ENCODE assay signal across 14 cellular contexts in genomic region chr5:120604898-120605297, GRCh38.
A peak's percentile ranks its signal among the peaks of the same experiment; 100 is the strongest.
DNase-seq lines count a peak whose midpoint lies in the region; ATAC-seq and TF ChIP-seq lines count a peak whose summit lies in the region.
"Had no signal": no experiment of that assay in that cellular context is flagged by ENCODE, and none has a peak within 500 bp of the region (broad histone marks: within the 10 kb centered on the region; RNA-seq: fewer than 3 reads in every experiment).

No MANE protein-coding gene starts in this region.

- BruUV-seq in Calu3 (replicated peaks; lab: Mats Ljungman, UMichigan) = no TSS peak

- CTCF ChIA-PET in Calu3 (lab: Charles Lee) = interaction anchor here (1.4 kb wide), 2 partner anchors 11 to 20 kb away, joined by 3 to 5 read pairs; no protein-coding TSS in a partner anchor

- H3K4me3 Mint-ChIP-seq in Calu3 (ENCODE audit: low read depth, unreplicated experiment) (no peak overlapping the region), chondrocyte (ENCODE audit: unreplicated experiment) (no peak overlapping the region)
- H3K4me3 Mint-ChIP-seq in stimulated activated naive CD8-positive, alpha-beta T cell treated with anti-CD3 and anti-CD28 coated beads, Interleukin-15, amount 100 ng/mL, for 72 hours = no peak overlapping the region
- H3K4me3 Mint-ChIP-seq: activated B cell treated with CpG ODN at 0.5 μM for 24 hours, endodermal cell had no signal

- peak; percentile 37 for DNase-seq in Calu3
- peak; percentile 16 for DNase-seq in NCI-H460 (ENCODE audit: extremely low read depth, low read depth)
- no peak for DNase-seq in chondrocyte (ENCODE audit: low spot score)
- peak; percentile 97 for DNase-seq in non-pigmented ciliary epithelial cell (ENCODE audit: low read depth)
- DNase-seq in DMS53 treated with DMSO at 0.1 percent for 48 hours (lab: John Stamatoyannopoulos, UW; ENCODE audit: unreplicated experiment) = no peak
- no peak for DNase-seq in NOMO-1 (lab: John Stamatoyannopoulos, UW; ENCODE audit: unreplicated experiment in 2 of 2)
- no peak for DNase-seq in stimulated activated naive CD8-positive, alpha-beta T cell treated with anti-CD3 and anti-CD28 coated beads, Interleukin-15, amount 100 ng/mL, for 72 hours
- no peak for DNase-seq in MV-4-11 (lab: John Stamatoyannopoulos, UW)
- DNase-seq: activated B cell treated with CpG ODN at 0.5 μM for 24 hours; GF-D8; NCI-H1694; stimulated activated CD4-positive, alpha-beta T cell treated with anti-CD3 and anti-CD28 coated beads, Interleukin-4, amount 100 ng/mL, for 24 hours; stimulated activated naive CD4-positive, alpha-beta T cell treated with Interleukin-2 at 50 U/mL for 16 hours had no signal

- ATAC-seq in stimulated activated naive CD8-positive, alpha-beta T cell treated with anti-CD3 and anti-CD28 coated beads, Interleukin-15, amount 100 ng/mL, for 72 hours = no peak

- TF ChIP-seq CTCF in Calu3 (IDR thresholded peaks at IDR 0.05; ENCODE audit: unreplicated experiment) (no peak), chondrocyte (IDR thresholded peaks at IDR 0.05) (no peak)

- peak overlapping the region; percentile 2 for H3K27ac Mint-ChIP-seq in Calu3 (ENCODE audit: unreplicated experiment)
- H3K27ac Mint-ChIP-seq in chondrocyte (ENCODE audit: unreplicated experiment) = peak overlapping the region; percentile 77
- H3K27ac Mint-ChIP-seq in stimulated activated naive CD8-positive, alpha-beta T cell treated with anti-CD3 and anti-CD28 coated beads, Interleukin-15, amount 100 ng/mL, for 72 hours = no peak overlapping the region
- H3K27ac Mint-ChIP-seq: activated B cell treated with CpG ODN at 0.5 μM for 24 hours, endodermal cell had no signal

- intact Hi-C loops in Calu3 (cut with micrococcal nuclease; ENCODE audit: unreplicated experiment) = loop anchor here (1.0 kb wide), 1 partner anchor 9 kb away; no protein-coding TSS in a partner anchor

- H3K36me3 Mint-ChIP-seq in Calu3 (ENCODE audit: insufficient read depth, unreplicated experiment) = no peaks in the 10 kb centered on the region
- peaks cover 12% of the 10 kb centered on the region for H3K36me3 Mint-ChIP-seq in chondrocyte (ENCODE audit: low read depth)

- H3K4me1 Mint-ChIP-seq in Calu3 (ENCODE audit: low read depth, unreplicated experiment) = peaks cover 37% of the 10 kb centered on the region
- peaks cover 75% of the 10 kb centered on the region for H3K4me1 Mint-ChIP-seq in chondrocyte (ENCODE audit: low read depth)
- no peaks in the 10 kb centered on the region for H3K4me1 Mint-ChIP-seq in stimulated activated naive CD8-positive, alpha-beta T cell treated with anti-CD3 and anti-CD28 coated beads, Interleukin-15, amount 100 ng/mL, for 72 hours
- H3K4me1 Mint-ChIP-seq: activated B cell treated with CpG ODN at 0.5 μM for 24 hours had no signal

- H3K9me3 Mint-ChIP-seq in Calu3 (ENCODE audit: low read depth, unreplicated experiment) = peaks cover 3% of the 10 kb centered on the region
- peaks cover 37% of the 10 kb centered on the region for H3K9me3 Mint-ChIP-seq in chondrocyte (ENCODE audit: low read depth)
- peaks cover 0 to 17% of the 10 kb centered on the region in 2 donors for H3K9me3 Mint-ChIP-seq in stimulated activated naive CD8-positive, alpha-beta T cell treated with anti-CD3 and anti-CD28 coated beads, Interleukin-15, amount 100 ng/mL, for 72 hours

- H3K27me3 Mint-ChIP-seq in Calu3 (ENCODE audit: unreplicated experiment) = no peaks in the 10 kb centered on the region
- no peaks in the 10 kb centered on the region for H3K27me3 Mint-ChIP-seq in chondrocyte (ENCODE audit: low read depth)
- H3K27me3 Mint-ChIP-seq in stimulated activated naive CD8-positive, alpha-beta T cell treated with anti-CD3 and anti-CD28 coated beads, Interleukin-15, amount 100 ng/mL, for 72 hours = no peaks in the 10 kb centered on the region
- H3K27me3 Mint-ChIP-seq: activated B cell treated with CpG ODN at 0.5 μM for 24 hours had no signal

Comparison
In these comparisons a context has a peak if more than half of its experiments do, and no peak if none do; other contexts are left out.
1. DNase-seq: peak in Calu3 (single experiment), NCI-H460 (single experiment) and non-pigmented ciliary epithelial cell (single experiment); none in chondrocyte (single experiment), DMS53 treated with DMSO at 0.1 percent for 48 hours (single experiment), NOMO-1 (0 of 2), stimulated activated naive CD8-positive, alpha-beta T cell treated with anti-CD3 and anti-CD28 coated beads, Interleukin-15, amount 100 ng/mL, for 72 hours (0 of 2) and MV-4-11 (single experiment).
2. H3K27ac Mint-ChIP-seq: peak in Calu3 (single experiment) and chondrocyte (single experiment); none in stimulated activated naive CD8-positive, alpha-beta T cell treated with anti-CD3 and anti-CD28 coated beads, Interleukin-15, amount 100 ng/mL, for 72 hours (0 of 2).